ENCODE assay signal across 33 cellular contexts in the genomic region with DNA sequence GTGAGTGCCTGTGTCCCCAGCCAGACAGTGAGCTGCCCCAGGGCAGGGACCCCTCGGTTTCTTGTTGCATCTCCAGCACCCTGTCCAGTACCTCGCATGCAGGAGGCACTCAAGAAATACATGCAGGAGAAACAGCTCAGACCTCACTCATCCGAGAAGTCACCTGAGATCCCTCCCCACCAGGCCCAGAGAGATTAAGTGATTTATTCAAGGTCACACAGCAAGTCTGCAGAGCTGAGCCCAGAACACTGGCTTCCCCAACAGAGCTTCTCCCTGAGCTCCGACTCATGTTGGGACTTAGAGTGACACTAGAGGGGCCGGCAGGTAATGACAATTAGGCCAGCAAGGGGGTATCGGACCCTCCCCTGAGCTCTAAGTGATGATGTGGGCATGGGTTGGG. TPM values are rescaled to one million over a fixed set of nuclear protein-coding genes. Genes with fewer than 3 reads are reported as not detected.
"Had no signal": no experiment of that assay in that cellular context is flagged by ENCODE, and none has a peak within 500 bp of the region (broad histone marks: within the 10 kb centered on the region; RNA-seq: fewer than 3 reads in every experiment).

No MANE protein-coding gene starts in this region.

- H3K27ac ChIP-seq: pancreas, psoas muscle, skin epidermis, spleen, thoracic aorta, thyroid gland, tibial nerve, upper lobe of left lung, vagina had no signal

- H3K27me3 ChIP-seq: pancreas, thyroid gland, upper lobe of left lung, vagina had no signal

- H3K36me3 ChIP-seq: pancreas, spleen, thoracic aorta, thyroid gland, tibial nerve, upper lobe of left lung, vagina had no signal

- H3K27ac Mint-ChIP-seq: naive thymus-derived CD8-positive, alpha-beta T cell; natural killer cell treated with Interleukin-12 subunit alpha and Interleukin-12 subunit beta and Interleukin-15 and Interleukin-18, amount 100 ng/mL, for 72 hours; nephron progenitor cell; stimulated activated memory B cell treated with anti-CD40 and anti-IgM and Interleukin-4, amounts not matched to agents 10 μg/mL and 1 μg/mL and 100 μg/mL, for 72 hours had no signal

- FAIRE-seq: pancreas, urothelium cell line had no signal

- H3K4me1 ChIP-seq: pancreas, psoas muscle, spleen, thyroid gland, tibial nerve, upper lobe of left lung, vagina had no signal

- H3K9me3 Mint-ChIP-seq: naive B cell; naive thymus-derived CD8-positive, alpha-beta T cell; natural killer cell treated with Interleukin-12 subunit alpha and Interleukin-12 subunit beta and Interleukin-15 and Interleukin-18, amount 100 ng/mL, for 72 hours; nephron progenitor cell; stimulated activated memory B cell treated with anti-CD40 and anti-IgM and Interleukin-4, amounts not matched to agents 10 μg/mL and 1 μg/mL and 100 μg/mL, for 72 hours; stimulated activated naive CD8-positive, alpha-beta T cell treated with anti-CD3 and anti-CD28 coated beads, Interleukin-15, amount 100 ng/mL, for 72 hours had no signal

- DNase-seq: naive B cell; naive thymus-derived CD8-positive, alpha-beta T cell; nephron progenitor cell; occipital lobe; pancreas; psoas muscle; spleen; stimulated activated CD4-positive, alpha-beta T cell treated with anti-CD3 and anti-CD28 coated beads, Interleukin-12 subunit alpha, Interleukin-12 subunit beta, amount 100 ng/mL, for 4 hours; stimulated activated CD4-positive, alpha-beta T cell treated with anti-CD3 and anti-CD28 coated beads, Interleukin-1b, Interleukin-23, amount 100 ng/mL, for 48 hours; stimulated activated CD4-positive, alpha-beta T cell treated with anti-CD3 and anti-CD28 coated beads, Interleukin-4, amount 100 ng/mL, for 1 hour; stimulated activated CD4-positive, alpha-beta T cell treated with anti-CD3 and anti-CD28 coated beads, Interleukin-4, amount 100 ng/mL, for 4 hours; stimulated activated CD8-positive, alpha-beta memory T cell treated with anti-CD3 and anti-CD28 coated beads, Interleukin-4, amount 100 ng/mL, for 48 hours; stimulated activated naive CD4-positive, alpha-beta T cell; stimulated activated naive CD8-positive, alpha-beta T cell treated with anti-CD3 and anti-CD28 coated beads, Interleukin-15, amount 100 ng/mL, for 72 hours; stimulated activated naive CD8-positive, alpha-beta T cell treated with anti-CD3 and anti-CD28 coated beads, Interleukin-15, Interleukin-2, amounts not matched to agents 100 U/mL and 50 U/mL, for 24 hours; thyroid gland; trophoblast cell; upper lobe of left lung had no signal

- H3K4me3 Mint-ChIP-seq: naive B cell; naive thymus-derived CD8-positive, alpha-beta T cell; natural killer cell treated with Interleukin-12 subunit alpha and Interleukin-12 subunit beta and Interleukin-15 and Interleukin-18, amount 100 ng/mL, for 72 hours; nephron progenitor cell; neural crest cell; stimulated activated memory B cell treated with anti-CD40 and anti-IgM and Interleukin-4, amounts not matched to agents 10 μg/mL and 1 μg/mL and 100 μg/mL, for 72 hours; stimulated activated naive CD8-positive, alpha-beta T cell treated with anti-CD3 and anti-CD28 coated beads, Interleukin-15, amount 100 ng/mL, for 72 hours had no signal

- H3K9me3 ChIP-seq: pancreas, psoas muscle, spleen, thoracic aorta, thyroid gland, tibial nerve, upper lobe of left lung, vagina had no signal

- H3K4me2 ChIP-seq: smooth muscle cell had no signal

- H3K4me1 Mint-ChIP-seq: naive B cell; naive thymus-derived CD8-positive, alpha-beta T cell; nephron progenitor cell; neural crest cell; stimulated activated memory B cell treated with anti-CD40 and anti-IgM and Interleukin-4, amounts not matched to agents 10 μg/mL and 1 μg/mL and 100 μg/mL, for 72 hours; stimulated activated naive CD8-positive, alpha-beta T cell treated with anti-CD3 and anti-CD28 coated beads, Interleukin-15, amount 100 ng/mL, for 72 hours had no signal

- H3K36me3 Mint-ChIP-seq: naive B cell; naive thymus-derived CD8-positive, alpha-beta T cell; natural killer cell treated with Interleukin-12 subunit alpha and Interleukin-12 subunit beta and Interleukin-15 and Interleukin-18, amount 100 ng/mL, for 72 hours; stimulated activated memory B cell treated with anti-CD40 and anti-IgM and Interleukin-4, amounts not matched to agents 10 μg/mL and 1 μg/mL and 100 μg/mL, for 72 hours had no signal

- H3K4me3 ChIP-seq: pancreas, psoas muscle, skin epidermis, smooth muscle cell, spleen, thoracic aorta, thyroid gland, tibial nerve, upper lobe of left lung, vagina had no signal

RNA-seq across cellular contexts. Expression of a gene that starts 45.7 kb away (rescaled TPM):
- total RNA-seq: naive thymus-derived CD8-positive, alpha-beta T cell; natural killer cell treated with Interleukin-12 subunit alpha and Interleukin-12 subunit beta and Interleukin-15 and Interleukin-18, amount 100 ng/mL, for 72 hours; neural crest cell; occipital lobe; osteocyte; posterior vena cava; psoas muscle; renal cortical epithelial cell; right cardiac atrium; smooth muscle cell; spleen; subcutaneous adipose tissue; temporal lobe; thoracic aorta; thyroid gland; tibial nerve; vagina had no signal
- polyA plus RNA-seq: naive thymus-derived CD8-positive, alpha-beta T cell; right cardiac atrium; smooth muscle cell had no signal
